Comparison of ENCODE assay signal across 8 cellular contexts in genomic region chr11:101914737-101915426, GRCh38. TPM values are rescaled to one million over a fixed set of nuclear protein-coding genes. Genes with fewer than 3 reads are reported as not detected.
DNase-seq lines count a peak whose midpoint lies in the region; ATAC-seq and TF ChIP-seq lines count a peak whose summit lies in the region.

Gene CEP126 (plus strand): TSS chr11:101915010. CDS start chr11:101915285, 275 bp downstream.

- H3K27me3 Mint-ChIP-seq in Caco-2 (ENCODE audit: insufficient read depth, unreplicated experiment) = no peaks in the 10 kb centered on the region

- no peak for TF ChIP-seq POLR2A in esophagus muscularis mucosa (IDR thresholded peaks at IDR 0.05; ENCODE audit: low read depth)

- H3K36me3 Mint-ChIP-seq in Caco-2 (ENCODE audit: insufficient read depth, unreplicated experiment) = peaks cover 10% of the 10 kb centered on the region

- no peaks in the 10 kb centered on the region for H3K79me2 ChIP-seq in OCI-LY3 (ENCODE audit: low read length)

- peak; percentile 27 to 94 for TF ChIP-seq CTCF in Caco-2 (IDR thresholded peaks at IDR 0.05; ENCODE audit: insufficient read depth in 1 of 2, low read depth in 1 of 2, low read length in 1 of 2, severe bottlenecking in 1 of 2, unreplicated experiment in 1 of 2)
- TF ChIP-seq CTCF in OCI-LY3 (IDR thresholded peaks at IDR 0.05; ENCODE audit: low read depth, low read length) = 0 out of 2 replicates have a peak, but pooled peaks have one; percentile 10
- TF ChIP-seq CTCF in esophagus muscularis mucosa (IDR thresholded peaks at IDR 0.05) = peak; percentile 46 to 57 (median 54)

- no peaks in the 10 kb centered on the region for H3K9me3 Mint-ChIP-seq in Caco-2 (ENCODE audit: unreplicated experiment)

- no peaks in the 10 kb centered on the region for H3K27me3 ChIP-seq in Caco-2 (replicated peaks; ENCODE audit: control insufficient read depth, insufficient read depth, low read length)
- H3K27me3 ChIP-seq in HUES6 (ENCODE audit: control insufficient read depth, insufficient read depth, low read length) = no peaks in the 10 kb centered on the region
- no peaks in the 10 kb centered on the region for H3K27me3 ChIP-seq in OCI-LY3 (ENCODE audit: low read depth, low read length)
- no peaks in the 10 kb centered on the region for H3K27me3 ChIP-seq in esophagus muscularis mucosa
- H3K27me3 ChIP-seq in muscle layer of duodenum (ENCODE audit: low read depth, low read length) = no peaks in the 10 kb centered on the region

- BruUV-seq in Caco-2 (replicated peaks; lab: Mats Ljungman, UMichigan) = no TSS peak

- peak within 1 kb of the TSS; percentile 94 for H3K27ac Mint-ChIP-seq in Caco-2 (ENCODE audit: unreplicated experiment)

- peaks cover 41% of the 10 kb centered on the region for H3K4me1 Mint-ChIP-seq in Caco-2 (ENCODE audit: low read depth, unreplicated experiment)

- peak within 1 kb of the TSS; percentile 64 for H3K4me2 ChIP-seq in OCI-LY3 (ENCODE audit: low read length)

- no peaks in the 10 kb centered on the region for H3K36me3 ChIP-seq in Caco-2 (ENCODE audit: control insufficient read depth, insufficient read depth, low read length)
- no peaks in the 10 kb centered on the region for H3K36me3 ChIP-seq in HUES6 (ENCODE audit: control insufficient read depth, insufficient read depth, low read length)
- H3K36me3 ChIP-seq in OCI-LY3 (replicated peaks; ENCODE audit: low read depth, low read length) = no peaks in the 10 kb centered on the region
- no peaks in the 10 kb centered on the region for H3K36me3 ChIP-seq in esophagus muscularis mucosa
- H3K36me3 ChIP-seq in muscle layer of duodenum (ENCODE audit: control insufficient read depth in 1 of 2, insufficient read depth in 2 of 2, low read length in 2 of 2) = peaks cover 0 to 7% of the 10 kb centered on the region in 2 donors

- H3K4me3 ChIP-seq in Caco-2 (ENCODE audit: low read depth, low read length) (peak within 1 kb of the TSS; percentile 66), HUES6 (ENCODE audit: low read depth, low read length) (peak within 1 kb of the TSS; percentile 75), OCI-LY3 (ENCODE audit: low read length) (peak within 1 kb of the TSS; percentile 78), esophagus muscularis mucosa (peak within 1 kb of the TSS; percentile 67 to 93 (median 79)), muscle layer of duodenum (ENCODE audit: low read depth in 1 of 2, low read length in 2 of 2) (peak within 1 kb of the TSS; percentile 83 to 84)

- H3K4me1 ChIP-seq in Caco-2 = peaks cover 31% of the 10 kb centered on the region
- peaks cover 21% of the 10 kb centered on the region; the same call in 1 of the 2 replicates for H3K4me1 ChIP-seq in HUES6 (ENCODE audit: control insufficient read depth, insufficient read depth, low read length)
- H3K4me1 ChIP-seq in OCI-LY3 (ENCODE audit: low read length) = peaks cover 7% of the 10 kb centered on the region; the same call in 1 of the 2 replicates
- peaks cover 11 to 38% (median 34%) of the 10 kb centered on the region in 4 donors for H3K4me1 ChIP-seq in esophagus muscularis mucosa
- H3K4me1 ChIP-seq in muscle layer of duodenum (ENCODE audit: control insufficient read depth in 1 of 2, insufficient read depth in 2 of 2, low read length in 2 of 2) = peaks cover 4 to 20% of the 10 kb centered on the region in 2 donors

- CTCF ChIA-PET in Caco-2 (lab: Charles Lee) = interaction anchor here (0.6 to 1.9 kb wide), 21 partner anchors 15 to 564 kb away, joined by 3 to 85 read pairs (median 4); no protein-coding TSS in a partner anchor

- H3K27ac ChIP-seq in HUES6 (ENCODE audit: low read depth, low read length) (no peak within 1 kb of the TSS), OCI-LY3 (ENCODE audit: low read length) (no peak within 1 kb of the TSS), esophagus muscularis mucosa (replicated peaks in 1 of 4) (peak within 1 kb of the TSS; percentile 86 to 91 (median 87)), muscle layer of duodenum (ENCODE audit: low read length) (peak within 1 kb of the TSS; percentile 93)

- TF ChIP-seq EP300 in esophagus muscularis mucosa (IDR thresholded peaks at IDR 0.05) = no peak

- peak within 1 kb of the TSS; percentile 92 for H3K4me3 Mint-ChIP-seq in Caco-2 (ENCODE audit: unreplicated experiment)

- peak within 1 kb of the TSS; percentile 46; the same call in 1 of the 2 replicates for H2AFZ ChIP-seq in OCI-LY3 (ENCODE audit: low read depth, low read length)

- H3K9me3 ChIP-seq in Caco-2 (no peaks in the 10 kb centered on the region), HUES6 (ENCODE audit: control insufficient read depth, insufficient read depth, low read depth, low read length) (no peaks in the 10 kb centered on the region), OCI-LY3 (ENCODE audit: insufficient read depth, low read length) (no peaks in the 10 kb centered on the region), esophagus muscularis mucosa (no peaks in the 10 kb centered on the region), muscle layer of duodenum (ENCODE audit: control insufficient read depth in 1 of 2, low read length in 2 of 2) (no peaks in the 10 kb centered on the region)

- POLR2A ChIA-PET in Caco-2 (lab: Charles Lee) = interaction anchor here (0.5 to 1.2 kb wide), 5 partner anchors 9 to 432 kb away, joined by 3 to 17 read pairs (median 8); partner anchors contain the start of gene BIRC2

- DNase-seq in Caco-2 (peak; percentile 97 to 98), esophagus muscularis mucosa (ENCODE audit: extremely low spot score) (peak; percentile 98)
- peak; percentile 95 to 97 for DNase-seq in activated T-cell treated with anti-CD3 and anti-CD28 coated beads, Interleukin-2, amount 50 U/mL, for 48 hours
- peak; percentile 91 for DNase-seq in stimulated activated CD8-positive, alpha-beta memory T cell treated with anti-CD3 and anti-CD28 coated beads, Interleukin-7, amount 100 ng/mL, for 24 hours (ENCODE audit: low read depth)

- H3K9ac ChIP-seq in HUES6 (ENCODE audit: low read length) = peak within 1 kb of the TSS; percentile 54
- peak within 1 kb of the TSS; percentile 39; the same call in 1 of the 2 replicates for H3K9ac ChIP-seq in OCI-LY3 (ENCODE audit: low read length)

- 0% methylated on average over 20 of the region's 56 CpGs for whole genome bisulfite sequencing in esophagus muscularis mucosa

- ATAC-seq in GM21447 (IDR thresholded peaks at IDR 0.05; ENCODE audit: unreplicated experiment) = peak; percentile 99

- intact Hi-C loops in Caco-2 (cut with micrococcal nuclease; ENCODE audit: unreplicated experiment) = loop anchor here (1.0 to 5.0 kb wide), 11 partner anchors 20 to 752 kb away; partner anchors contain the start of gene YAP1
- intact Hi-C loops in esophagus muscularis mucosa (cut with DNase I) = loop anchor here (5.0 kb wide), 2 partner anchors 38 to 92 kb away; no protein-coding TSS in a partner anchor

- no peaks in the 10 kb centered on the region for H4K20me1 ChIP-seq in OCI-LY3 (ENCODE audit: insufficient read depth, low read length)

RNA-seq across cellular contexts. Expression of gene CEP126, which starts in this region (rescaled TPM):
- total RNA-seq in Caco-2 (2022) = 4.3 and 4.6 TPM in 2 replicates
- total RNA-seq in esophagus muscularis mucosa = 10 to 100 TPM in 2 of 4 donors, 1 to 10 TPM in 2; 6.6 to 11.3 (median 10.1) TPM

Comparison
In these comparisons a context has a peak if more than half of its experiments do, and no peak if none do; other contexts are left out.
1. CTCF ChIP-seq: peak in every context shown above with its lines; median percentile 60 in Caco-2; 54 in esophagus muscularis mucosa; 10 in OCI-LY3.
2. H3K27ac ChIP-seq: peak in esophagus muscularis mucosa (4 of 4) and muscle layer of duodenum (single experiment); none in HUES6 (single experiment) and OCI-LY3 (single experiment).
3. Peak in every context shown above with its lines, with median percentiles within 50 percentile points of each other: DNase-seq and H3K4me3 ChIP-seq.